23 cellular contexts compared by ENCODE assay signal in the genomic region with DNA sequence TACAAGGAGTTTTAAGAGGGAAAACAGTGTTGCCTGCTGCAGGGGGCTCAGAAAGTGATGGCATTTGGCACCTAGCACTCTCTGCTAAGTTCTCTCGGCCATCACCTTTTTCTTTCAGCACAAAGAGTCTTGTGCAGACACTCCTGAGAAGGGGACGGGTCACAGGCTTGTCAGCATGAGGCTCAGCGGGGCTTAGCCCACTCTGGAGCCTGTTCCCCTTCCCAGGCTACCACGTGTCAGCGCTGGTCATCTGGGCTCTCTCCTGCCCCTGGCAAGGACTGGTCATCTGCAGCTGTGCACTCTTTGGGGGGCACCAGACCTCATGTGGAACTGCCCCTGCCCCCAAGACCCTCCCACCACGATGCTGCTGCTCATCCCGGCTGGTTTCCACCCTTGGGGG.
DNase-seq lines count a peak whose midpoint lies in the region; ATAC-seq, FAIRE-seq and TF ChIP-seq lines count a peak whose summit lies in the region.
"Had no signal": no experiment of that assay in that cellular context is flagged by ENCODE, and none has a peak within 500 bp of the region (broad histone marks: within the 10 kb centered on the region; RNA-seq: fewer than 3 reads in every experiment).

No MANE protein-coding gene starts in this region.

- H4K5ac ChIP-seq in H1 (ENCODE audit: insufficient read length, low read depth, low read length): no peak overlapping the region

- H3K4me3 Mint-ChIP-seq in neural progenitor cell (no peak overlapping the region), T-cell (no peak overlapping the region)
- H3K4me3 Mint-ChIP-seq: B cell; CD4-positive, alpha-beta T cell; CD8-positive, alpha-beta T cell had no signal

- H3K27me3 Mint-ChIP-seq in neural progenitor cell (ENCODE audit: insufficient read depth, low read depth): peaks cover 2% of the 10 kb centered on the region
- H3K27me3 Mint-ChIP-seq in T-cell: peaks cover 29 to 31% of the 10 kb centered on the region in 2 donors

- CTCF ChIA-PET in SK-N-SH (lab: Yijun Ruan, JAX): interaction anchor here (0.6 to 1.1 kb wide), 2 partner anchors 10 to 263 kb away, joined by 4 to 6 read pairs; no protein-coding TSS in a partner anchor
- CTCF ChIA-PET in H1 (lab: Charles Lee; ENCODE audit: partially characterized antibody): interaction anchor here (0.6 to 5.0 kb wide), 3 partner anchors 10 to 228 kb away, joined by 3 to 17 read pairs (median 17); no protein-coding TSS in a partner anchor
- CTCF ChIA-PET in T-cell (lab: Charles Lee): no interaction called here

- H3F3A ChIP-seq in SK-N-SH (replicated peaks; ENCODE audit: insufficient read depth) (no peaks in the 10 kb centered on the region), neural progenitor cell (ENCODE audit: low read depth) (no peaks in the 10 kb centered on the region)

- 0% methylated on average over 4 of the region's 7 CpGs for WGBS in SK-N-SH (ENCODE audit: low lambda C conversion rate)
- 62% methylated on average over 7 of the region's 7 CpGs; no CpG with 5 or more reads in 1 of the 2 experiments for WGBS in H1 (ENCODE audit: extremely low coverage in 1 of 2, insufficient coverage in 1 of 2, insufficient read length in 1 of 2, insufficient replicate concordance in 2 of 2, low coverage in 1 of 2, low lambda C conversion rate in 2 of 2, missing lambda C conversion rate in 1 of 2), 2 experiments

- TF ChIP-seq POLR2A in H1 (IDR thresholded peaks at IDR 0.05; ENCODE audit: control extremely low read depth in 1 of 2, low read depth in 2 of 2, low read length in 2 of 2): no peak

- peak; percentile 43 for DNase-seq in SK-N-SH
- DNase-seq in H1 (ENCODE audit: low read depth in 1 of 2, low spot score in 2 of 2): no peak
- no peak for DNase-seq in neural progenitor cell (ENCODE audit: low spot score)
- no peak for DNase-seq in NCI-H510A treated with DMSO at 0.1 percent for 48 hours (lab: John Stamatoyannopoulos, UW)
- no peak for DNase-seq in T-cell
- DNase-seq: AML-193; Caco-2; Calu3; CD4-positive, alpha-beta T cell; CD8-positive, alpha-beta T cell; DMS79 treated with DMSO at 0.1 percent for 48 hours; GF-D8 had no signal

- no peaks in the 10 kb centered on the region for H3K79me2 ChIP-seq in SK-N-SH (ENCODE audit: insufficient read depth)
- H3K79me2 ChIP-seq in H1 (ENCODE audit: control insufficient read depth in 1 of 2, insufficient read depth in 2 of 2, low read length in 2 of 2): no peaks in the 10 kb centered on the region
- no peaks in the 10 kb centered on the region for H3K79me2 ChIP-seq in neural progenitor cell (ENCODE audit: low read depth)

- POLR2A ChIA-PET in SK-N-SH (lab: Yijun Ruan, JAX) (no interaction called here), H1 (lab: Charles Lee; ENCODE audit: partially characterized antibody) (no interaction called here), T-cell (lab: Charles Lee) (no interaction called here)

- no peaks in the 10 kb centered on the region for H3K23me2 ChIP-seq in H1 (ENCODE audit: low read depth, low read length)

- H4K20me1 ChIP-seq in SK-N-SH (ENCODE audit: insufficient read depth): no peaks in the 10 kb centered on the region
- H4K20me1 ChIP-seq in H1 (replicated peaks in 1 of 2; ENCODE audit: control insufficient read depth in 1 of 2, insufficient read depth in 2 of 2, low read length in 2 of 2): peaks cover 0 to 2% of the 10 kb centered on the region in 2 experiments
- no peaks in the 10 kb centered on the region for H4K20me1 ChIP-seq in neural progenitor cell (ENCODE audit: low read depth)

- H3K79me1 ChIP-seq in H1 (ENCODE audit: low read depth, low read length): no peaks in the 10 kb centered on the region; the same call in 1 of the 2 replicates

- no peak overlapping the region for H2AK5ac ChIP-seq in H1 (ENCODE audit: low read depth, low read length)

- TF ChIP-seq EP300 in SK-N-SH (IDR thresholded peaks at IDR 0.05; ENCODE audit: borderline replicate concordance in 1 of 2, low read depth in 1 of 2, low read length in 1 of 2): no peak
- no peak for TF ChIP-seq EP300 in H1 (IDR thresholded peaks at IDR 0.05; ENCODE audit: borderline replicate concordance in 1 of 2, low read depth in 2 of 2, low read length in 2 of 2)

- H3K27ac Mint-ChIP-seq in neural progenitor cell (no peak overlapping the region), T-cell (no peak overlapping the region)
- H3K27ac Mint-ChIP-seq: B cell; CD4-positive, alpha-beta T cell; CD8-positive, alpha-beta T cell had no signal

- H2AFZ ChIP-seq in SK-N-SH (ENCODE audit: low read depth): no peak overlapping the region
- H2AFZ ChIP-seq in H1 (ENCODE audit: low read length): peak overlapping the region; percentile 68; the same call in 1 of the 2 replicates
- H2AFZ ChIP-seq in neural progenitor cell (replicated peaks): peak overlapping the region; percentile 68

- peak overlapping the region; percentile 61 for H3K14ac ChIP-seq in H1 (ENCODE audit: insufficient read length)

- no peak overlapping the region for H2BK5ac ChIP-seq in H1 (ENCODE audit: low read depth, low read length)

- H3K9ac ChIP-seq in SK-N-SH: no peak overlapping the region
- no peak overlapping the region for H3K9ac ChIP-seq in H1 (replicated peaks in 1 of 4; ENCODE audit: extremely low read depth in 1 of 4, low read depth in 3 of 4, low read length in 3 of 4)
- H3K9ac ChIP-seq in neural progenitor cell: no peak overlapping the region
- H3K9ac ChIP-seq: BLaER1 treated with 17β-estradiol and CSF1 and Interleukin-3, amounts not matched to agents 10 nM and 100 nM had no signal

- no peak overlapping the region for H4K8ac ChIP-seq in H1 (ENCODE audit: extremely low read depth, insufficient read depth, low read length)

- no peak overlapping the region for H3K4me2 ChIP-seq in SK-N-SH
- no peak overlapping the region for H3K4me2 ChIP-seq in H1 (ENCODE audit: insufficient read depth in 1 of 2, low read depth in 2 of 2, low read length in 2 of 2)
- H3K4me2 ChIP-seq in neural progenitor cell: peak overlapping the region; percentile 2
- H3K4me2 ChIP-seq: A549; BLaER1 treated with 17β-estradiol and CSF1 and Interleukin-3, amounts not matched to agents 10 nM and 100 nM had no signal

- H3K36me3 Mint-ChIP-seq in neural progenitor cell: no peaks in the 10 kb centered on the region
- no peaks in the 10 kb centered on the region for H3K36me3 Mint-ChIP-seq in T-cell
- H3K36me3 Mint-ChIP-seq: CD8-positive, alpha-beta T cell had no signal

- peaks cover 0 to 15% of the 10 kb centered on the region in 2 experiments; a peak in 1 of 4 replicates for H3K4me1 ChIP-seq in SK-N-SH (ENCODE audit: control insufficient read depth in 1 of 2, insufficient read depth in 2 of 2, low read depth in 1 of 2, low read length in 1 of 2)
- H3K4me1 ChIP-seq in H1 (replicated peaks in 1 of 4; ENCODE audit: control insufficient read depth in 3 of 4, insufficient read depth in 4 of 4, low read length in 3 of 4): peaks cover 0 to 3% (median 0%) of the 10 kb centered on the region in 4 experiments; a peak in 1 of 7 replicates
- H3K4me1 ChIP-seq in neural progenitor cell: peaks cover 5% of the 10 kb centered on the region
- H3K4me1 ChIP-seq: A549, Caco-2 had no signal

- H3K36me3 ChIP-seq in SK-N-SH (replicated peaks in 1 of 2; ENCODE audit: control insufficient read depth in 1 of 2, insufficient read depth in 2 of 2, low read length in 1 of 2): no peaks in the 10 kb centered on the region
- H3K36me3 ChIP-seq in H1 (ENCODE audit: control insufficient read depth in 2 of 4, insufficient read depth in 4 of 4, low read length in 3 of 4): no peaks in the 10 kb centered on the region
- no peaks in the 10 kb centered on the region for H3K36me3 ChIP-seq in neural progenitor cell

- H2BK20ac ChIP-seq in H1 (ENCODE audit: low read length): no peak overlapping the region

- no peak for TF ChIP-seq RAD21 in SK-N-SH (IDR thresholded peaks at IDR 0.05; ENCODE audit: low read length)
- TF ChIP-seq RAD21 in H1 (IDR thresholded peaks at IDR 0.05 in 1 of 2, conservative IDR thresholded peaks at IDR 0.05 in 1 of 2; ENCODE audit: low read depth in 2 of 2, low read length in 2 of 2): no peak

- H2BK120ac ChIP-seq in H1 (replicated peaks; ENCODE audit: low read depth, low read length): no peak overlapping the region

- no peaks in the 10 kb centered on the region for H3K9me3 Mint-ChIP-seq in neural progenitor cell
- no peaks in the 10 kb centered on the region for H3K9me3 Mint-ChIP-seq in T-cell
- H3K9me3 Mint-ChIP-seq: CD4-positive, alpha-beta T cell; CD8-positive, alpha-beta T cell had no signal

- no peaks in the 10 kb centered on the region for H3K9me2 ChIP-seq in SK-N-SH

- H3K27me3 ChIP-seq in SK-N-SH (ENCODE audit: insufficient read depth): no peaks in the 10 kb centered on the region
- no peaks in the 10 kb centered on the region; a peak in 1 of 7 replicates for H3K27me3 ChIP-seq in H1 (replicated peaks in 1 of 4; ENCODE audit: control insufficient read depth in 3 of 4, extremely low read depth in 1 of 4, insufficient read depth in 3 of 4, low read length in 3 of 4)
- H3K27me3 ChIP-seq in neural progenitor cell: no peaks in the 10 kb centered on the region
- H3K27me3 ChIP-seq: BLaER1 treated with 17β-estradiol and CSF1 and Interleukin-3, amounts not matched to agents 10 nM and 100 nM had no signal

- H3K27ac ChIP-seq in SK-N-SH (ENCODE audit: low read depth in 2 of 2, low read length in 1 of 2) (no peak overlapping the region), H1 (ENCODE audit: low read depth, low read length) (no peak overlapping the region), neural progenitor cell (no peak overlapping the region)
- H3K27ac ChIP-seq: 22Rv1; A549; BLaER1 treated with 17β-estradiol and CSF1 and Interleukin-3, amounts not matched to agents 10 nM and 100 nM; C4-2B had no signal

- no peak overlapping the region for H3K4ac ChIP-seq in H1 (replicated peaks; ENCODE audit: insufficient read length, low read depth, low read length)

- no peak overlapping the region for H2BK15ac ChIP-seq in H1 (ENCODE audit: low read length)

- H3K4me3 ChIP-seq in SK-N-SH (ENCODE audit: low read depth in 2 of 2, low read length in 1 of 2) (no peak overlapping the region), H1 (ENCODE audit: extremely low read depth in 1 of 4, insufficient read depth in 2 of 4, low read depth in 3 of 4, low read length in 4 of 4) (no peak overlapping the region), neural progenitor cell (no peak overlapping the region)
- H3K4me3 ChIP-seq: A549; BLaER1 treated with 17β-estradiol and CSF1 and Interleukin-3, amounts not matched to agents 10 nM and 100 nM had no signal

- H3K18ac ChIP-seq in H1 (ENCODE audit: extremely low read depth, low read length): no peak overlapping the region

- H3K4me1 Mint-ChIP-seq in neural progenitor cell (peaks cover 8% of the 10 kb centered on the region), T-cell (peaks cover 7 to 15% (median 10%) of the 10 kb centered on the region in 3 donors)

- H3K9me3 ChIP-seq in SK-N-SH (no peaks in the 10 kb centered on the region), H1 (ENCODE audit: insufficient read depth in 2 of 2, low read depth in 1 of 2, low read length in 1 of 2) (no peaks in the 10 kb centered on the region), neural progenitor cell (ENCODE audit: low read depth) (no peaks in the 10 kb centered on the region)
- H3K9me3 ChIP-seq: A549; BLaER1 treated with 17β-estradiol and CSF1 and Interleukin-3, amounts not matched to agents 10 nM and 100 nM; Caco-2 had no signal

- ATAC-seq in SK-N-SH treated with all-trans-retinoic acid at 6 μM for 48 hours (no peak), HG03045 (IDR thresholded peaks at IDR 0.05; ENCODE audit: unreplicated experiment) (no peak), T-cell (replicated peaks in 1 of 4) (no peak)
- ATAC-seq: A549; CD8-positive, alpha-beta T cell had no signal

- no peak overlapping the region for H3K23ac ChIP-seq in H1 (ENCODE audit: insufficient read length)

- no peak overlapping the region for H4K91ac ChIP-seq in H1 (replicated peaks; ENCODE audit: insufficient read length, low read length)

- TF ChIP-seq CTCF in SK-N-SH (IDR thresholded peaks at IDR 0.05) (no peak), H1 (IDR thresholded peaks at IDR 0.05; ENCODE audit: control extremely low read depth in 1 of 3, insufficient read depth in 1 of 3, low read depth in 1 of 3, low read length in 3 of 3) (no peak), neural progenitor cell (IDR thresholded peaks at IDR 0.05) (no peak)

- no peak overlapping the region for H3K56ac ChIP-seq in H1 (replicated peaks; ENCODE audit: insufficient read length, low read depth, low read length)

- no peak overlapping the region for H2BK12ac ChIP-seq in H1 (ENCODE audit: low read depth, low read length)

- FAIRE-seq in H1 (lab: Jason Lieb, UNC): no peak
- FAIRE-seq: A549, D721Med, G401.6, GM12891, GM19239 had no signal

Comparison
In these comparisons a context has a peak if more than half of its experiments do, and no peak if none do; other contexts are left out.
1. CTCF ChIA-PET loops: an anchor here in SK-N-SH (0.6 to 1.1 kb wide) and H1 (0.6 to 5.0 kb wide); none called in T-cell.